In genomic region chr11:88320149-88320559, GRCh38 we compare ENCODE assay signal across 1 cellular context.
TF ChIP-seq lines count a peak whose summit lies in the region.

No MANE protein-coding gene starts in this region.

TF ChIP-seq in GM23338, 12 proteins besides CTCF, POLR2A, EP300 and RAD21 (continued from another document):
- TF ChIP-seq EZH2 (IDR thresholded peaks at IDR 0.05; ENCODE audit: low read depth, unreplicated experiment) (no peak), STAT1 (IDR thresholded peaks at IDR 0.05; ENCODE audit: unreplicated experiment) (no peak), ZNF462 (CRISPR knock-in tag; IDR thresholded peaks at IDR 0.05) (no peak)
